ENCODE assay signal across 8 cellular contexts in the genomic region with DNA sequence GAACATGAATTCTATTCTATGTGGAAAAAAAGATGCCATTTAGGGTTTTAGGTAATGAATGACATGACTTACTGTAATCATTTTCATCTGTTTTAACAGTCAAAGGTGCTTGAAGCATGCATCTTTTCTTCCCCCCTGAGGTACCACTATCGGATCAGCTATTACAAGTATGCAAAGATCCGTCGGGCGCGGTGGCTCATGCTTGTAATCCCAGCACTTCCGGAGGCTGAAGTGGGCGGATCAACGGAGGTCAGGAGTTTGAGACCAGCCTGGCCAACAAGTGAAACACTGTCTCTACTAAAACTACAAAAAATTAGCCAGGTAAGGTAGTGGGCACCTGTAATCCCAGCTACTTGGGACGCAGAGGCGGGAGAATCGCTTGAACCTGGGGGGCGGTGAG.
"Had no signal": no experiment of that assay in that cellular context is flagged by ENCODE, and none has a peak within 500 bp of the region (broad histone marks: within the 10 kb centered on the region; RNA-seq: fewer than 3 reads in every experiment).

No MANE protein-coding gene starts in this region.

- H3K4me3 Mint-ChIP-seq: IgD-negative memory B cell had no signal

- H3K27ac ChIP-seq: HL-60, KMS-11 had no signal

- ATAC-seq: HepG2, K562 had no signal

- DNase-seq: IMR-90, KBM-7, KG1 had no signal

- H3K9ac ChIP-seq: KMS-11 had no signal

- H3K9me3 Mint-ChIP-seq: IgD-negative memory B cell had no signal

- H3K4me1 Mint-ChIP-seq: IgD-negative memory B cell had no signal

- H3K4me3 ChIP-seq: K562 had no signal

- H3K27ac Mint-ChIP-seq: IgD-negative memory B cell had no signal

- H3K4me2 ChIP-seq: KMS-11 had no signal
